Comparison of ENCODE assay signal across 8 cellular contexts in the genomic region with DNA sequence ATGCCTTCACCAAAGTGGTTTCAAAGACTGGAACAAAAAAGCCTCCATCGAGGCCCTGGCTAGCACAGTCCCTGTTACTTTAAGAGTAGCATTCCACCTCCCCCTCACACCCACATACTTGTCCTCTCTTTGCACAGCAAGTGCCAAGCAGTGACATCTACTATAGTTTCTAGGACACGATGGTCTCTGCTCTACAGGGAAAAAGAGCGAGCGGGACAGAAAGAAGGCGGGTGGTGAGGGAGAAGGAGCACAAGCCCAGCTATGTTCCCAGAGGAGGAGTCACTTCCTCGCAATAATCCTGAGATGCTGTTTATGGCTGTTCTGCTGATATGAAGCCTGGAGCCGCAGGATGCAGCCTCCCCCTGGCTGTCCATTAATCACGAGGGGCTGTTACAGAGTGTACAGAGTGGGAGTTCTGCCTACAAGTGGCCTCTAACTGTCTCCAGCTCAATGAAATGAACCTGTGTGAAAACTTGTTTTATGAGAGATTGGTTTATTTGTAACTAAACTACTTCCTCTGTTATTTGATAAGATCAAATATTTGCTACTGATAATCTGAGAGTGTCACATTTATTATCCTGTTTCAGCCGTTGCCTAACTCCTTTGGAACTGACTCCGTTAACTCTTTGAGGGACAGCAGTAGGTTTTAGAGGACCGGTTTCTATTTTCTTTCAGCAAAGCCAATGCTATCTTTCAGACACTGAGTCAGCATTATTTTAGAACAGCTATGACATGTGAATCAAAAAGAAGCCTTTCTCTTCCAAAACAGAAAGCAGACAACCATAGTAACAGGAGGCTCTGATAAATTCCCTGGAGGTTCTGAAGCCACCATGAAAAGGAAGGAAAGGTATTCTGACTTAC.
DNase-seq lines count a peak whose midpoint lies in the region; ATAC-seq and TF ChIP-seq lines count a peak whose summit lies in the region.

No MANE protein-coding gene starts in this region.

- H3K27me3 ChIP-seq in BLaER1, result no peaks in the 10 kb centered on the region
- H3K27me3 ChIP-seq in Panc1 (ENCODE audit: control insufficient read depth, insufficient read depth, low read length), result no peaks in the 10 kb centered on the region
- H3K27me3 ChIP-seq in esophagus muscularis mucosa, result no peaks in the 10 kb centered on the region
- no peaks in the 10 kb centered on the region for H3K27me3 ChIP-seq in mucosa of rectum (ENCODE audit: control insufficient read depth in 2 of 2, insufficient read depth in 2 of 2, low read length in 2 of 2)

- TF ChIP-seq POLR2A in esophagus muscularis mucosa (IDR thresholded peaks at IDR 0.05; ENCODE audit: low read depth), result no peak

- H4K20me1 ChIP-seq in BLaER1, result no peaks in the 10 kb centered on the region

- TF ChIP-seq CTCF in Panc1 (IDR thresholded peaks at IDR 0.05), result no peak
- peak in 1 of 3 experiments; percentile 8 for TF ChIP-seq CTCF in esophagus muscularis mucosa (IDR thresholded peaks at IDR 0.05)

- intact Hi-C loops in Panc1 (cut with micrococcal nuclease; ENCODE audit: unreplicated experiment), result loop anchor here (10.0 kb wide), 2 partner anchors 108 to 202 kb away; no protein-coding TSS in a partner anchor
- intact Hi-C loops in esophagus muscularis mucosa (cut with DNase I), result no loop called here

- H3K9me3 ChIP-seq in BLaER1 (no peaks in the 10 kb centered on the region), Panc1 (ENCODE audit: control insufficient read depth, insufficient read depth, low read depth, low read length) (no peaks in the 10 kb centered on the region), esophagus muscularis mucosa (no peaks in the 10 kb centered on the region), mucosa of rectum (ENCODE audit: control insufficient read depth in 2 of 2, low read length in 2 of 2) (no peaks in the 10 kb centered on the region)

- peak overlapping the region; percentile 61 for H3K4me2 ChIP-seq in BLaER1

- H3K4me3 ChIP-seq in BLaER1 (no peak overlapping the region), Panc1 (ENCODE audit: low read depth in 2 of 2, low read length in 2 of 2) (peak overlapping the region; percentile 25 to 57), esophagus muscularis mucosa (peak overlapping the region; percentile 17 to 45 (median 34)), mucosa of rectum (ENCODE audit: low read length in 2 of 2) (peak overlapping the region; percentile 46 to 52)

- no peak for TF ChIP-seq EP300 in esophagus muscularis mucosa (IDR thresholded peaks at IDR 0.05)

- no TSS peak for BruUV-seq in Panc1 (replicated peaks; lab: Mats Ljungman, UMichigan)

- DNase-seq in Panc1 (ENCODE audit: low read depth, low spot score) (no peak), esophagus muscularis mucosa (ENCODE audit: extremely low spot score) (no peak), T-helper 9 cell (no peak), activated gamma-delta T cell (lab: John Stamatoyannopoulos, UW) (no peak)

- WGBS in esophagus muscularis mucosa, result 19% methylated on average over 11 of the region's 11 CpGs

- H3K9ac ChIP-seq in BLaER1 (no peak overlapping the region; the same call in 1 of the 2 replicates), mucosa of rectum (ENCODE audit: low read depth in 1 of 2, low read length in 2 of 2) (peak overlapping the region in 1 of 2 donors; percentile 61)

- ATAC-seq in Panc1 (peak; percentile 96), HG02759 (IDR thresholded peaks at IDR 0.05; ENCODE audit: unreplicated experiment) (no peak), HG02852 (IDR thresholded peaks at IDR 0.05; ENCODE audit: unreplicated experiment) (no peak)

- in situ Hi-C loops in Panc1 (cut with HindIII; ENCODE audit: low pct_unique_long_range_greater_than_20kb, low sequenced_read_pairs), result no loop called here

- H3K4me1 ChIP-seq in BLaER1 (peaks cover 27% of the 10 kb centered on the region), Panc1 (ENCODE audit: control insufficient read depth, insufficient read depth, low read length) (peaks cover 20% of the 10 kb centered on the region), esophagus muscularis mucosa (peaks cover 25 to 31% (median 31%) of the 10 kb centered on the region in 4 donors), mucosa of rectum (ENCODE audit: control insufficient read depth in 2 of 2, insufficient read depth in 2 of 2, low read length in 2 of 2) (peaks cover 19 to 21% of the 10 kb centered on the region in 2 donors)

- H3K36me3 ChIP-seq in BLaER1 (no peaks in the 10 kb centered on the region), Panc1 (ENCODE audit: control insufficient read depth, insufficient read depth, low read length) (no peaks in the 10 kb centered on the region), esophagus muscularis mucosa (no peaks in the 10 kb centered on the region), mucosa of rectum (ENCODE audit: control insufficient read depth in 2 of 2, insufficient read depth in 2 of 2, low read length in 2 of 2) (no peaks in the 10 kb centered on the region)

- CTCF ChIA-PET in Panc1 (lab: Charles Lee), result no interaction called here

- H3K27ac ChIP-seq in BLaER1 (no peak overlapping the region), Panc1 (ENCODE audit: low read length) (peak overlapping the region; percentile 89), esophagus muscularis mucosa (replicated peaks in 1 of 4) (peak overlapping the region; percentile 59 to 73 (median 68)), mucosa of rectum (ENCODE audit: low read depth in 2 of 2, low read length in 2 of 2) (peak overlapping the region; percentile 69 to 76)

- POLR2A ChIA-PET in Panc1 (lab: Charles Lee), result interaction anchor here (0.6 to 1.2 kb wide), 2 partner anchors 208 to 755 kb away, joined by 3 to 4 read pairs; partner anchors contain the start of gene SPRY2
